26 cellular contexts compared by ENCODE assay signal in the genomic region with DNA sequence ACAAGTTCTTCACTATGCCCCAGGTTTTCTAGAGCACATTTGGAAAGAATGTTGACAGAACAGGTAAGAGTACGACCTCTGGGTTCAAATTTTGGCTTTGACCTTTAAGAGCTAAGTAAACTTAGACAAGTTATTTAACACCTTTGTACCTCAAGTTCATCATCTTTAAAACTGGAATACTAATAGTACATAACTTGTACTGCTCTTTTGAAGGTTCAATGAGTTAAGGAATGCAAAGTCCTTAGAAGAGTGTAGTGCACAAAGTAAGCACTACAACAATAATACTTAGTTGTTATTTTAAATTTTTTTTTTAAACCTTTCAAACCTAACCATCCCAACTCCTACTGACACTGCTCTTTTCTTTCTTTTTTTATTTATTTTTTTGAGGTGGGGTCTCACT.
"Had no signal": no experiment of that assay in that cellular context is flagged by ENCODE, and none has a peak within 500 bp of the region (broad histone marks: within the 10 kb centered on the region; RNA-seq: fewer than 3 reads in every experiment).

No MANE protein-coding gene starts in this region.

- H3K9me3 ChIP-seq: colonic mucosa, esophagus muscularis mucosa, esophagus squamous epithelium, gastrocnemius medialis, gastroesophageal sphincter had no signal

- H3K27ac ChIP-seq: colonic mucosa, coronary artery, epithelial cell of prostate, esophagus muscularis mucosa, esophagus squamous epithelium, foreskin keratinocyte, gastrocnemius medialis, gastroesophageal sphincter had no signal

- H3K4me1 ChIP-seq: colonic mucosa, esophagus muscularis mucosa, esophagus squamous epithelium, foreskin keratinocyte, gastrocnemius medialis, gastroesophageal sphincter had no signal

- FAIRE-seq: colon, endometrium, endothelial cell of umbilical vein, frontal cortex had no signal

- H3K36me3 ChIP-seq: colonic mucosa, esophagus muscularis mucosa, esophagus squamous epithelium, gastrocnemius medialis, gastroesophageal sphincter had no signal

- H3K4me3 ChIP-seq: colonic mucosa, coronary artery, dorsolateral prefrontal cortex, esophagus muscularis mucosa, esophagus squamous epithelium, gastrocnemius medialis, gastroesophageal sphincter had no signal

- ATAC-seq: effector memory CD8-positive, alpha-beta T cell; esophagus mucosa; foreskin keratinocyte; gastrocnemius medialis; gastroesophageal sphincter had no signal

- DNase-seq: cerebellar nuclear complex; colonic mucosa; cortex of kidney; dermis blood vessel endothelial cell; dorsolateral prefrontal cortex; effector CD4-positive, alpha-beta T cell; effector CD8-positive, alpha-beta T cell; effector memory CD4-positive, alpha-beta T cell; effector memory CD8-positive, alpha-beta T cell; endodermal cell; erythroblast; esophagus squamous epithelium; foreskin fibroblast; foreskin keratinocyte; foreskin melanocyte; gastrocnemius medialis; glutamatergic neuron had no signal

- H3K27me3 ChIP-seq: colonic mucosa, dorsolateral prefrontal cortex, esophagus muscularis mucosa, esophagus squamous epithelium, foreskin keratinocyte, gastrocnemius medialis, gastroesophageal sphincter had no signal
